ENCODE assay signal across 17 cellular contexts in genomic region chr7:129041142-129041928, GRCh38. TPM values are rescaled to one million over a fixed set of nuclear protein-coding genes. Genes with fewer than 3 reads are reported as not detected.
DNase-seq lines count a peak whose midpoint lies in the region; ATAC-seq and TF ChIP-seq lines count a peak whose summit lies in the region.
"Had no signal": no experiment of that assay in that cellular context is flagged by ENCODE, and none has a peak within 500 bp of the region (broad histone marks: within the 10 kb centered on the region; RNA-seq: fewer than 3 reads in every experiment).

No MANE protein-coding gene starts in this region.

- H3K9me3 ChIP-seq in sigmoid colon (no peaks in the 10 kb centered on the region), aorta (ENCODE audit: control insufficient read depth, low read length) (no peaks in the 10 kb centered on the region)
- H3K9me3 ChIP-seq: ascending aorta, SJSA1 had no signal

- peaks cover 14% of the 10 kb centered on the region for H3K36me3 Mint-ChIP-seq in activated naive CD8-positive, alpha-beta T cell
- peaks cover 28% of the 10 kb centered on the region for H3K36me3 Mint-ChIP-seq in activated naive CD8-positive, alpha-beta T cell treated with anti-CD3 and anti-CD28 coated beads for 36 hours
- H3K36me3 Mint-ChIP-seq in IgD-negative memory B cell (peaks cover 5% of the 10 kb centered on the region), chondrocyte (ENCODE audit: low read depth) (peaks cover 12% of the 10 kb centered on the region)

- no peak overlapping the region for H3K4me3 ChIP-seq in sigmoid colon
- H3K4me3 ChIP-seq in aorta (ENCODE audit: low read length in 2 of 2): no peak overlapping the region
- H3K4me3 ChIP-seq: ascending aorta, SJSA1 had no signal

- H3K4me1 Mint-ChIP-seq in activated naive CD8-positive, alpha-beta T cell (ENCODE audit: low read depth): peaks cover 70% of the 10 kb centered on the region
- H3K4me1 Mint-ChIP-seq in activated naive CD8-positive, alpha-beta T cell treated with anti-CD3 and anti-CD28 coated beads for 36 hours: peaks cover 51% of the 10 kb centered on the region
- peaks cover 35 to 61% (median 48%) of the 10 kb centered on the region in 3 donors for H3K4me1 Mint-ChIP-seq in IgD-negative memory B cell
- peaks cover 36% of the 10 kb centered on the region for H3K4me1 Mint-ChIP-seq in chondrocyte (ENCODE audit: low read depth)
- H3K4me1 Mint-ChIP-seq in stimulated activated naive CD8-positive, alpha-beta T cell treated with anti-CD3 and anti-CD28 coated beads, Interleukin-15, amount 100 ng/mL, for 72 hours: peaks cover 61% of the 10 kb centered on the region

- H3K4me3 Mint-ChIP-seq in activated naive CD8-positive, alpha-beta T cell: no peak overlapping the region
- H3K4me3 Mint-ChIP-seq in activated naive CD8-positive, alpha-beta T cell treated with anti-CD3 and anti-CD28 coated beads for 36 hours: no peak overlapping the region
- H3K4me3 Mint-ChIP-seq in IgD-negative memory B cell: no peak overlapping the region
- no peak overlapping the region for H3K4me3 Mint-ChIP-seq in chondrocyte (ENCODE audit: unreplicated experiment)
- no peak overlapping the region for H3K4me3 Mint-ChIP-seq in stimulated activated naive CD8-positive, alpha-beta T cell treated with anti-CD3 and anti-CD28 coated beads, Interleukin-15, amount 100 ng/mL, for 72 hours

- TF ChIP-seq POLR2A in sigmoid colon (IDR thresholded peaks at IDR 0.05): no peak

- intact Hi-C loops in sigmoid colon (cut with DNase I): no loop called here
- intact Hi-C loops in aorta (cut with DNase I): loop anchor here in 1 of 2 donors (5.0 kb wide), 1 partner anchor 599 kb away; no protein-coding TSS in a partner anchor

- WGBS in sigmoid colon, 2 donors: 82 to 95% methylated on average over 2 of the region's 2 CpGs
- WGBS in aorta, 2 donors: 82 to 93% methylated on average over 2 of the region's 2 CpGs

- no peaks in the 10 kb centered on the region for H3K9me3 Mint-ChIP-seq in activated naive CD8-positive, alpha-beta T cell (ENCODE audit: low read depth)
- no peaks in the 10 kb centered on the region for H3K9me3 Mint-ChIP-seq in activated naive CD8-positive, alpha-beta T cell treated with anti-CD3 and anti-CD28 coated beads for 36 hours
- peaks cover 0 to 2% (median 0%) of the 10 kb centered on the region in 3 donors for H3K9me3 Mint-ChIP-seq in IgD-negative memory B cell
- H3K9me3 Mint-ChIP-seq in chondrocyte (ENCODE audit: low read depth): no peaks in the 10 kb centered on the region
- H3K9me3 Mint-ChIP-seq in stimulated activated naive CD8-positive, alpha-beta T cell treated with anti-CD3 and anti-CD28 coated beads, Interleukin-15, amount 100 ng/mL, for 72 hours: peaks cover 0 to 4% of the 10 kb centered on the region in 2 donors

- peak overlapping the region; percentile 0 for H3K27ac Mint-ChIP-seq in activated naive CD8-positive, alpha-beta T cell
- no peak overlapping the region for H3K27ac Mint-ChIP-seq in activated naive CD8-positive, alpha-beta T cell treated with anti-CD3 and anti-CD28 coated beads for 36 hours
- H3K27ac Mint-ChIP-seq in IgD-negative memory B cell (peak overlapping the region in 2 of 3 donors; percentile 82), chondrocyte (ENCODE audit: unreplicated experiment) (peak overlapping the region; percentile 55)
- no peak overlapping the region for H3K27ac Mint-ChIP-seq in stimulated activated naive CD8-positive, alpha-beta T cell treated with anti-CD3 and anti-CD28 coated beads, Interleukin-15, amount 100 ng/mL, for 72 hours

- no peak for TF ChIP-seq EP300 in sigmoid colon (IDR thresholded peaks at IDR 0.05)

- ATAC-seq in stimulated activated naive CD8-positive, alpha-beta T cell treated with anti-CD3 and anti-CD28 coated beads, Interleukin-15, amount 100 ng/mL, for 72 hours: peak; percentile 42
- ATAC-seq in aorta (ENCODE audit: low FRiP score): no peak

- H3K4me1 ChIP-seq in sigmoid colon (peaks cover 0 to 19% (median 6%) of the 10 kb centered on the region in 4 donors), aorta (ENCODE audit: control insufficient read depth in 1 of 2, insufficient read depth in 2 of 2, low read length in 2 of 2) (peaks cover 0 to 3% of the 10 kb centered on the region in 2 donors)
- H3K4me1 ChIP-seq: SJSA1 had no signal

- H3K36me3 ChIP-seq in sigmoid colon (peaks cover 0 to 27% (median 10%) of the 10 kb centered on the region in 4 donors), aorta (ENCODE audit: control insufficient read depth in 1 of 2, insufficient read depth in 2 of 2, low read length in 1 of 2) (no peaks in the 10 kb centered on the region)

- no peaks in the 10 kb centered on the region for H3K27me3 ChIP-seq in sigmoid colon
- H3K27me3 ChIP-seq in aorta (ENCODE audit: control insufficient read depth in 1 of 2, insufficient read depth in 2 of 2, low read length in 1 of 2): no peaks in the 10 kb centered on the region
- H3K27me3 ChIP-seq: ascending aorta, SJSA1 had no signal

- H3K27me3 Mint-ChIP-seq in activated naive CD8-positive, alpha-beta T cell: no peaks in the 10 kb centered on the region
- H3K27me3 Mint-ChIP-seq in activated naive CD8-positive, alpha-beta T cell treated with anti-CD3 and anti-CD28 coated beads for 36 hours: no peaks in the 10 kb centered on the region
- H3K27me3 Mint-ChIP-seq in IgD-negative memory B cell: no peaks in the 10 kb centered on the region
- no peaks in the 10 kb centered on the region for H3K27me3 Mint-ChIP-seq in chondrocyte (ENCODE audit: low read depth)
- no peaks in the 10 kb centered on the region for H3K27me3 Mint-ChIP-seq in stimulated activated naive CD8-positive, alpha-beta T cell treated with anti-CD3 and anti-CD28 coated beads, Interleukin-15, amount 100 ng/mL, for 72 hours

- no peak for TF ChIP-seq CTCF in chondrocyte (IDR thresholded peaks at IDR 0.05)
- no peak for TF ChIP-seq CTCF in sigmoid colon (IDR thresholded peaks at IDR 0.05)

- no peak overlapping the region for H3K27ac ChIP-seq in sigmoid colon
- no peak overlapping the region for H3K27ac ChIP-seq in aorta (ENCODE audit: low read depth in 1 of 2, low read length in 2 of 2)
- H3K27ac ChIP-seq: ascending aorta, epithelial cell of prostate, SJSA1 had no signal

- no peak for DNase-seq in activated naive CD8-positive, alpha-beta T cell treated with anti-CD3 and anti-CD28 coated beads for 36 hours
- DNase-seq in chondrocyte (ENCODE audit: low spot score) (no peak), sigmoid colon (no peak), aorta (no peak)
- DNase-seq in stimulated activated naive CD8-positive, alpha-beta T cell treated with anti-CD3 and anti-CD28 coated beads, Interleukin-15, amount 100 ng/mL, for 72 hours: no peak
- no peak for DNase-seq in activated effector memory CD4-positive, alpha-beta T cell treated with anti-CD3 and anti-CD28 coated beads, Interleukin-2, amount 50 U/mL, for 16 hours
- DNase-seq: AML-193; NCI-H1417; NCI-H748 treated with DMSO at 0.1 percent for 48 hours; posterior cingulate gyrus; stimulated activated CD4-positive, alpha-beta T cell treated with anti-CD3 and anti-CD28 coated beads, Interleukin-15, amount 100 ng/mL, for 24 hours; stimulated activated CD8-positive, alpha-beta memory T cell treated with anti-CD3 and anti-CD28 coated beads, Interleukin-4, amount 100 ng/mL, for 48 hours had no signal

RNA-seq across cellular contexts. Expression of gene TNPO3, which starts 13.6 kb away (rescaled TPM):
- 10 to 100 TPM; 71.8 to 72.2 TPM for total RNA-seq in activated naive CD8-positive, alpha-beta T cell treated with anti-CD3 and anti-CD28 coated beads for 36 hours
- 36.7 TPM for polyA plus RNA-seq in IgD-negative memory B cell
- total RNA-seq in chondrocyte: 39.5 to 44.0 TPM (median 43.9 TPM) in 3 replicates
- 10 to 100 TPM; 35.2 to 40.5 (median 35.9) TPM for total RNA-seq in sigmoid colon
- polyA plus RNA-seq in sigmoid colon: 10 to 100 TPM; 13.2 to 23.8 (median 16.0) TPM
- 10 to 100 TPM; 27.2 to 31.4 TPM for total RNA-seq in aorta
- polyA plus RNA-seq in aorta: 10 to 100 TPM; 10.5 to 13.2 TPM

Comparison
In these comparisons a context has a peak if more than half of its experiments do, and no peak if none do; other contexts are left out.
1. H3K27ac Mint-ChIP-seq: peak in activated naive CD8-positive, alpha-beta T cell (single experiment), IgD-negative memory B cell (2 of 3) and chondrocyte (single experiment); none in activated naive CD8-positive, alpha-beta T cell treated with anti-CD3 and anti-CD28 coated beads for 36 hours (single experiment) and stimulated activated naive CD8-positive, alpha-beta T cell treated with anti-CD3 and anti-CD28 coated beads, Interleukin-15, amount 100 ng/mL, for 72 hours (0 of 2).